1 cellular context compared by ENCODE assay signal in genomic region chr22:20519558-20519957, GRCh38.
TF ChIP-seq lines count a peak whose summit lies in the region.

No MANE protein-coding gene starts in this region.

TF ChIP-seq in GM23338, 12 proteins besides CTCF, POLR2A, EP300 and RAD21 (continued from another document):
- TF ChIP-seq, protein P1, sequence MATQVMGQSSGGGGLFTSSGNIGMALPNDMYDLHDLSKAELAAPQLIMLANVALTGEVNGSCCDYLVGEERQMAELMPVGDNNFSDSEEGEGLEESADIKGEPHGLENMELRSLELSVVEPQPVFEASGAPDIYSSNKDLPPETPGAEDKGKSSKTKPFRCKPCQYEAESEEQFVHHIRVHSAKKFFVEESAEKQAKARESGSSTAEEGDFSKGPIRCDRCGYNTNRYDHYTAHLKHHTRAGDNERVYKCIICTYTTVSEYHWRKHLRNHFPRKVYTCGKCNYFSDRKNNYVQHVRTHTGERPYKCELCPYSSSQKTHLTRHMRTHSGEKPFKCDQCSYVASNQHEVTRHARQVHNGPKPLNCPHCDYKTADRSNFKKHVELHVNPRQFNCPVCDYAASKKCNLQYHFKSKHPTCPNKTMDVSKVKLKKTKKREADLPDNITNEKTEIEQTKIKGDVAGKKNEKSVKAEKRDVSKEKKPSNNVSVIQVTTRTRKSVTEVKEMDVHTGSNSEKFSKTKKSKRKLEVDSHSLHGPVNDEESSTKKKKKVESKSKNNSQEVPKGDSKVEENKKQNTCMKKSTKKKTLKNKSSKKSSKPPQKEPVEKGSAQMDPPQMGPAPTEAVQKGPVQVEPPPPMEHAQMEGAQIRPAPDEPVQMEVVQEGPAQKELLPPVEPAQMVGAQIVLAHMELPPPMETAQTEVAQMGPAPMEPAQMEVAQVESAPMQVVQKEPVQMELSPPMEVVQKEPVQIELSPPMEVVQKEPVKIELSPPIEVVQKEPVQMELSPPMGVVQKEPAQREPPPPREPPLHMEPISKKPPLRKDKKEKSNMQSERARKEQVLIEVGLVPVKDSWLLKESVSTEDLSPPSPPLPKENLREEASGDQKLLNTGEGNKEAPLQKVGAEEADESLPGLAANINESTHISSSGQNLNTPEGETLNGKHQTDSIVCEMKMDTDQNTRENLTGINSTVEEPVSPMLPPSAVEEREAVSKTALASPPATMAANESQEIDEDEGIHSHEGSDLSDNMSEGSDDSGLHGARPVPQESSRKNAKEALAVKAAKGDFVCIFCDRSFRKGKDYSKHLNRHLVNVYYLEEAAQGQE (IDR thresholded peaks at IDR 0.05; ENCODE audit: unreplicated experiment): no peak
- no peak for TF ChIP-seq NANOG (IDR thresholded peaks at IDR 0.05; ENCODE audit: borderline replicate concordance)
- TF ChIP-seq EZH2 (IDR thresholded peaks at IDR 0.05; ENCODE audit: low read depth, unreplicated experiment): no peak
- no peak for TF ChIP-seq ZNF114 (CRISPR knock-in tag; IDR thresholded peaks at IDR 0.05)
- no peak for TF ChIP-seq EZH2phosphoT487 (IDR thresholded peaks at IDR 0.05; ENCODE audit: unreplicated experiment)
- no peak for TF ChIP-seq JUNB (IDR thresholded peaks at IDR 0.05; ENCODE audit: unreplicated experiment)
- no peak for TF ChIP-seq POLR2AphosphoS5 (IDR thresholded peaks at IDR 0.05; ENCODE audit: low read depth)
- TF ChIP-seq ZNF462 (CRISPR knock-in tag; IDR thresholded peaks at IDR 0.05): no peak
